ENCODE assay signal across 8 cellular contexts in genomic region chr15:52019394-52020252, GRCh38. TPM values are rescaled to one million over a fixed set of nuclear protein-coding genes. Genes with fewer than 3 reads are reported as not detected.
A peak's percentile ranks its signal among the peaks of the same experiment; 100 is the strongest.
DNase-seq lines count a peak whose midpoint lies in the region; ATAC-seq and TF ChIP-seq lines count a peak whose summit lies in the region.

No MANE protein-coding gene starts in this region.

- no peaks in the 10 kb centered on the region for H3K27me3 Mint-ChIP-seq in activated naive CD4-positive, alpha-beta T cell treated with anti-CD3 and anti-CD28 coated beads for 36 hours (ENCODE audit: low read depth)

- peaks cover 35% of the 10 kb centered on the region for H3K4me1 Mint-ChIP-seq in activated naive CD4-positive, alpha-beta T cell treated with anti-CD3 and anti-CD28 coated beads for 36 hours (ENCODE audit: low read depth)

- H3K9me3 Mint-ChIP-seq in activated naive CD4-positive, alpha-beta T cell treated with anti-CD3 and anti-CD28 coated beads for 36 hours, result no peaks in the 10 kb centered on the region

- CTCF ChIA-PET in activated naive CD4-positive, alpha-beta T cell treated with anti-CD3 and anti-CD28 coated beads for 36 hours (lab: Charles Lee), result interaction anchor here (0.5 to 2.2 kb wide), 4 partner anchors 10 to 1171 kb away, joined by 3 to 10 read pairs (median 6); no protein-coding TSS in a partner anchor

- no peak for TF ChIP-seq EP300 in suprapubic skin (IDR thresholded peaks at IDR 0.05)

- WGBS in suprapubic skin, result under 1% methylated on average over 19 of the region's 100 CpGs

- intact Hi-C loops in activated naive CD4-positive, alpha-beta T cell treated with anti-CD3 and anti-CD28 coated beads for 36 hours (cut with micrococcal nuclease), result loop anchor here (1.0 to 10.0 kb wide), 4 partner anchors 27 to 1885 kb away; partner anchors contain the start of genes LEO1 and LYSMD2

- peak overlapping the region; percentile 96 for H3K27ac ChIP-seq in suprapubic skin

- peak; percentile 65 for DNase-seq in COLO829 (ENCODE audit: low spot score)
- DNase-seq in SHP77 treated with DMSO at 0.1 percent for 48 hours (lab: John Stamatoyannopoulos, UW), result peak; percentile 12
- peak; percentile 66 for DNase-seq in activated naive CD4-positive, alpha-beta T cell treated with anti-CD3 and anti-CD28 coated beads for 36 hours
- peak; percentile 74 for DNase-seq in germinal center (ENCODE audit: low spot score)
- peak; percentile 71 for DNase-seq in occipital lobe (lab: John Stamatoyannopoulos, UW)
- peak; percentile 94 for DNase-seq in suprapubic skin (ENCODE audit: low spot score in 2 of 2)

- H3K27ac Mint-ChIP-seq in activated naive CD4-positive, alpha-beta T cell treated with anti-CD3 and anti-CD28 coated beads for 36 hours, result peak overlapping the region; percentile 97

- H3K27me3 ChIP-seq in suprapubic skin, result no peaks in the 10 kb centered on the region

- H3K4me3 Mint-ChIP-seq in activated naive CD4-positive, alpha-beta T cell treated with anti-CD3 and anti-CD28 coated beads for 36 hours, result peak overlapping the region; percentile 97

- no peaks in the 10 kb centered on the region for H3K36me3 ChIP-seq in suprapubic skin

- ATAC-seq in GM19397 (IDR thresholded peaks at IDR 0.05; ENCODE audit: unreplicated experiment) (peak; percentile 56), HG03521 (IDR thresholded peaks at IDR 0.05; ENCODE audit: unreplicated experiment) (peak; percentile 45)

- H3K36me3 Mint-ChIP-seq in activated naive CD4-positive, alpha-beta T cell treated with anti-CD3 and anti-CD28 coated beads for 36 hours (ENCODE audit: low read depth), result peaks cover 1% of the 10 kb centered on the region

- no peaks in the 10 kb centered on the region for H3K9me3 ChIP-seq in suprapubic skin

- H3K4me3 ChIP-seq in suprapubic skin, result peak overlapping the region; percentile 62

- TF ChIP-seq POLR2A in suprapubic skin (IDR thresholded peaks at IDR 0.05), result peak; percentile 32 to 71

- no peak for TF ChIP-seq CTCF in suprapubic skin (IDR thresholded peaks at IDR 0.05)

- H3K4me1 ChIP-seq in suprapubic skin, result peaks cover 32% of the 10 kb centered on the region

RNA-seq across cellular contexts. Expression of gene MAPK6, which starts 0.6 kb away (rescaled TPM):
- 10 to 100 TPM; 16.7 to 17.2 TPM for total RNA-seq in activated naive CD4-positive, alpha-beta T cell treated with anti-CD3 and anti-CD28 coated beads for 36 hours
- 98.3 TPM for total RNA-seq in occipital lobe
- 10 to 100 TPM; 50.0 to 87.1 (median 69.2) TPM for total RNA-seq in suprapubic skin

RNA-seq across cellular contexts. Expression of gene LEO1, which starts 48.0 kb away (rescaled TPM):
- total RNA-seq in activated naive CD4-positive, alpha-beta T cell treated with anti-CD3 and anti-CD28 coated beads for 36 hours, result 10 to 100 TPM; 21.0 to 23.8 TPM
- total RNA-seq in occipital lobe (42.1 TPM), suprapubic skin (10 to 100 TPM; 26.2 to 30.2 (median 28.4) TPM)

Comparison
In these comparisons a context has a peak if more than half of its experiments do, and no peak if none do; other contexts are left out.
1. Peak in every context shown above with its lines: DNase-seq, ATAC-seq, H3K4me3 ChIP-seq and H3K27ac ChIP-seq.
2. DNase-seq: peak in every context shown above with its lines; median percentile 94 in suprapubic skin; 74 in germinal center; 71 in occipital lobe; 66 in activated naive CD4-positive, alpha-beta T cell treated with anti-CD3 and anti-CD28 coated beads for 36 hours; 65 in COLO829; 12 in SHP77 treated with DMSO at 0.1 percent for 48 hours.